Comparison of ENCODE assay signal across 9 cellular contexts in genomic region chr17:20009052-20009301, GRCh38. TPM values are rescaled to one million over a fixed set of nuclear protein-coding genes. Genes with fewer than 3 reads are reported as not detected.
DNase-seq lines count a peak whose midpoint lies in the region; ATAC-seq lines count a peak whose summit lies in the region.
"Had no signal": no experiment of that assay in that cellular context is flagged by ENCODE, and none has a peak within 500 bp of the region (broad histone marks: within the 10 kb centered on the region; RNA-seq: fewer than 3 reads in every experiment).

No MANE protein-coding gene starts in this region.

- CTCF ChIA-PET in activated naive CD4-positive, alpha-beta T cell treated with anti-CD3 and anti-CD28 coated beads, Interleukin-2, amount 10 ng/mL, durations not matched to agents 7 days and 5 days (lab: Charles Lee): interaction anchor here (1.2 to 2.9 kb wide), 5 partner anchors 11 to 218 kb away, joined by 3 to 14 read pairs (median 4); partner anchors contain the start of gene AKAP10
- CTCF ChIA-PET in activated CD8-positive, alpha-beta T cell treated with anti-CD3 and anti-CD28 coated beads, Interleukin-2, amount 10 ng/mL, durations not matched to agents 7 days and 5 days (lab: Charles Lee): interaction anchor here (0.6 to 3.8 kb wide), 16 partner anchors 8 to 149 kb away, joined by 3 to 21 read pairs (median 4); partner anchors contain the start of gene AKAP10

- no peaks in the 10 kb centered on the region for H3K9me3 ChIP-seq in iPS DF 6.9 (ENCODE audit: control insufficient read depth, insufficient read depth, low read length)

- peaks cover 67% of the 10 kb centered on the region for H3K27me3 Mint-ChIP-seq in activated naive CD4-positive, alpha-beta T cell treated with anti-CD3 and anti-CD28 coated beads, Interleukin-2, amount 10 ng/mL, durations not matched to agents 7 days and 5 days
- peaks cover 43% of the 10 kb centered on the region for H3K27me3 Mint-ChIP-seq in activated CD8-positive, alpha-beta T cell treated with anti-CD3 and anti-CD28 coated beads, Interleukin-2, amount 10 ng/mL, durations not matched to agents 7 days and 5 days (ENCODE audit: low read depth)

- no peaks in the 10 kb centered on the region for H3K36me3 ChIP-seq in iPS DF 6.9 (ENCODE audit: control insufficient read depth, insufficient read depth, low read length)

- no peaks in the 10 kb centered on the region for H3K9me3 Mint-ChIP-seq in activated naive CD4-positive, alpha-beta T cell treated with anti-CD3 and anti-CD28 coated beads, Interleukin-2, amount 10 ng/mL, durations not matched to agents 7 days and 5 days
- H3K9me3 Mint-ChIP-seq in activated CD8-positive, alpha-beta T cell treated with anti-CD3 and anti-CD28 coated beads, Interleukin-2, amount 10 ng/mL, durations not matched to agents 7 days and 5 days (ENCODE audit: insufficient read depth): no peaks in the 10 kb centered on the region
- no peaks in the 10 kb centered on the region for H3K9me3 Mint-ChIP-seq in stimulated activated effector memory CD8-positive, alpha-beta T cell treated with anti-CD3 and anti-CD28 coated beads, Interleukin-12 subunit alpha, Interleukin-12 subunit beta, amount 100 ng/mL, for 72 hours

- H3K27ac ChIP-seq in iPS DF 6.9 (ENCODE audit: low read length): no peak overlapping the region
- H3K27ac ChIP-seq: epithelial cell of prostate had no signal

- H3K4me3 Mint-ChIP-seq in activated naive CD4-positive, alpha-beta T cell treated with anti-CD3 and anti-CD28 coated beads, Interleukin-2, amount 10 ng/mL, durations not matched to agents 7 days and 5 days: peak overlapping the region; percentile 77
- H3K4me3 Mint-ChIP-seq in activated CD8-positive, alpha-beta T cell treated with anti-CD3 and anti-CD28 coated beads, Interleukin-2, amount 10 ng/mL, durations not matched to agents 7 days and 5 days: peak overlapping the region; percentile 83
- H3K4me3 Mint-ChIP-seq in stimulated activated effector memory CD8-positive, alpha-beta T cell treated with anti-CD3 and anti-CD28 coated beads, Interleukin-12 subunit alpha, Interleukin-12 subunit beta, amount 100 ng/mL, for 72 hours: peak overlapping the region; percentile 88

- H3K36me3 Mint-ChIP-seq in activated naive CD4-positive, alpha-beta T cell treated with anti-CD3 and anti-CD28 coated beads, Interleukin-2, amount 10 ng/mL, durations not matched to agents 7 days and 5 days: no peaks in the 10 kb centered on the region
- H3K36me3 Mint-ChIP-seq in activated CD8-positive, alpha-beta T cell treated with anti-CD3 and anti-CD28 coated beads, Interleukin-2, amount 10 ng/mL, durations not matched to agents 7 days and 5 days (ENCODE audit: low read depth): no peaks in the 10 kb centered on the region
- H3K36me3 Mint-ChIP-seq in stimulated activated effector memory CD8-positive, alpha-beta T cell treated with anti-CD3 and anti-CD28 coated beads, Interleukin-12 subunit alpha, Interleukin-12 subunit beta, amount 100 ng/mL, for 72 hours: no peaks in the 10 kb centered on the region

- POLR2A ChIA-PET in activated CD8-positive, alpha-beta T cell treated with anti-CD3 and anti-CD28 coated beads, Interleukin-2, amount 10 ng/mL, durations not matched to agents 7 days and 5 days (lab: Charles Lee): interaction anchor here (0.8 to 1.1 kb wide), 2 partner anchors 27 to 31 kb away, joined by 4 to 6 read pairs; partner anchors contain the start of gene AKAP10

- no CpG with 5 or more reads among the region's 18 CpGs for WGBS in iPS DF 6.9 (ENCODE audit: insufficient coverage, insufficient read length)

- no peaks in the 10 kb centered on the region for H3K27me3 ChIP-seq in iPS DF 6.9 (ENCODE audit: control insufficient read depth, insufficient read depth, low read length)

- H3K4me1 Mint-ChIP-seq in activated naive CD4-positive, alpha-beta T cell treated with anti-CD3 and anti-CD28 coated beads, Interleukin-2, amount 10 ng/mL, durations not matched to agents 7 days and 5 days: peaks cover 17% of the 10 kb centered on the region
- peaks cover 10% of the 10 kb centered on the region for H3K4me1 Mint-ChIP-seq in activated CD8-positive, alpha-beta T cell treated with anti-CD3 and anti-CD28 coated beads, Interleukin-2, amount 10 ng/mL, durations not matched to agents 7 days and 5 days (ENCODE audit: low read depth)
- peaks cover 11% of the 10 kb centered on the region for H3K4me1 Mint-ChIP-seq in stimulated activated effector memory CD8-positive, alpha-beta T cell treated with anti-CD3 and anti-CD28 coated beads, Interleukin-12 subunit alpha, Interleukin-12 subunit beta, amount 100 ng/mL, for 72 hours

- peak overlapping the region; percentile 43; the same call in 1 of the 2 replicates for H3K4me3 ChIP-seq in iPS DF 6.9 (ENCODE audit: low read length)

- H3K4me1 ChIP-seq in iPS DF 6.9 (ENCODE audit: control insufficient read depth, insufficient read depth, low read length): 0 out of 2 replicates have a peak, but pooled peaks cover 1% of the 10 kb centered on the region

- DNase-seq in activated naive CD4-positive, alpha-beta T cell treated with anti-CD3 and anti-CD28 coated beads, Interleukin-2, amount 10 ng/mL, durations not matched to agents 7 days and 5 days: no peak
- no peak for DNase-seq in activated naive CD4-positive, alpha-beta T cell treated with Interleukin-2 at 50 U/mL for 16 hours
- DNase-seq in activated CD8-positive, alpha-beta T cell treated with anti-CD3 and anti-CD28 coated beads, Interleukin-2, amount 10 ng/mL, durations not matched to agents 7 days and 5 days: no peak
- DNase-seq in iPS DF 6.9 (ENCODE audit: low read depth, low spot score) (no peak), RPMI8226 (no peak), OCI-M1 (lab: John Stamatoyannopoulos, UW) (no peak), 8988T (no peak)
- no peak for DNase-seq in stimulated activated effector memory CD8-positive, alpha-beta T cell treated with anti-CD3 and anti-CD28 coated beads, Interleukin-12 subunit alpha, Interleukin-12 subunit beta, amount 100 ng/mL, for 72 hours (ENCODE audit: low spot score in 2 of 2)

- H3K27ac Mint-ChIP-seq in activated naive CD4-positive, alpha-beta T cell treated with anti-CD3 and anti-CD28 coated beads, Interleukin-2, amount 10 ng/mL, durations not matched to agents 7 days and 5 days: no peak overlapping the region
- H3K27ac Mint-ChIP-seq in activated CD8-positive, alpha-beta T cell treated with anti-CD3 and anti-CD28 coated beads, Interleukin-2, amount 10 ng/mL, durations not matched to agents 7 days and 5 days: peak overlapping the region; percentile 64
- peak overlapping the region; percentile 83 for H3K27ac Mint-ChIP-seq in stimulated activated effector memory CD8-positive, alpha-beta T cell treated with anti-CD3 and anti-CD28 coated beads, Interleukin-12 subunit alpha, Interleukin-12 subunit beta, amount 100 ng/mL, for 72 hours

- no peak for ATAC-seq in activated CD8-positive, alpha-beta T cell treated with anti-CD3 and anti-CD28 coated beads, Interleukin-2, amount 10 ng/mL, durations not matched to agents 7 days and 5 days
- no peak for ATAC-seq in stimulated activated effector memory CD8-positive, alpha-beta T cell treated with anti-CD3 and anti-CD28 coated beads, Interleukin-12 subunit alpha, Interleukin-12 subunit beta, amount 100 ng/mL, for 72 hours

RNA-seq across cellular contexts. Expression of gene SPECC1, which starts 0.2 kb away (rescaled TPM):
- total RNA-seq in activated CD8-positive, alpha-beta T cell treated with anti-CD3 and anti-CD28 coated beads, Interleukin-2, amount 10 ng/mL, durations not matched to agents 7 days and 5 days: 1 to 10 TPM; 4.2 to 5.3 TPM

RNA-seq across cellular contexts. Expression of gene AKAP10, which starts 31.3 kb away (rescaled TPM):
- total RNA-seq in activated CD8-positive, alpha-beta T cell treated with anti-CD3 and anti-CD28 coated beads, Interleukin-2, amount 10 ng/mL, durations not matched to agents 7 days and 5 days: 10 to 100 TPM; 40.8 to 40.9 TPM
